In genomic region chr11:62559204-62559603, GRCh38 we compare ENCODE assay signal across 10 cellular contexts. TPM values are rescaled to one million over a fixed set of nuclear protein-coding genes. Genes with fewer than 3 reads are reported as not detected.
DNase-seq lines count a peak whose midpoint lies in the region; ATAC-seq and TF ChIP-seq lines count a peak whose summit lies in the region.
"Had no signal": no experiment of that assay in that cellular context is flagged by ENCODE, and none has a peak within 500 bp of the region (broad histone marks: within the 10 kb centered on the region; RNA-seq: fewer than 3 reads in every experiment).

No MANE protein-coding gene starts in this region.

- no peak overlapping the region for H3K9ac ChIP-seq in PC-3 (ENCODE audit: low read length)
- no peak overlapping the region for H3K9ac ChIP-seq in skeletal muscle tissue (ENCODE audit: low read depth in 1 of 3, low read length in 3 of 3)

- H3K4me3 Mint-ChIP-seq in CD8-positive, alpha-beta memory T cell, result peak overlapping the region; percentile 27 to 79 (median 46)
- H3K4me3 Mint-ChIP-seq in endothelial cell (ENCODE audit: unreplicated experiment), result no peak overlapping the region

- no peak overlapping the region for H3K4me3 ChIP-seq in CD8-positive, alpha-beta memory T cell (ENCODE audit: low read length)
- H3K4me3 ChIP-seq in PC-3 (ENCODE audit: low read length), result no peak overlapping the region
- H3K4me3 ChIP-seq in skeletal muscle tissue (ENCODE audit: low read length in 3 of 3), result no peak overlapping the region

- H3K27ac Mint-ChIP-seq in CD8-positive, alpha-beta memory T cell, result peak overlapping the region; percentile 57 to 100 (median 98)
- H3K27ac Mint-ChIP-seq in endothelial cell (ENCODE audit: unreplicated experiment), result peak overlapping the region; percentile 21

- no peaks in the 10 kb centered on the region for H3K9me3 Mint-ChIP-seq in CD8-positive, alpha-beta memory T cell
- H3K9me3 Mint-ChIP-seq in endothelial cell (ENCODE audit: unreplicated experiment), result no peaks in the 10 kb centered on the region

- no peak for ATAC-seq in PC-3
- no peak for ATAC-seq in GM21717 (IDR thresholded peaks at IDR 0.05; ENCODE audit: unreplicated experiment)
- no peak for ATAC-seq in HG03095 (IDR thresholded peaks at IDR 0.05; ENCODE audit: unreplicated experiment)

- H3K27me3 ChIP-seq in CD8-positive, alpha-beta memory T cell (ENCODE audit: insufficient read depth, low read length, poor library complexity, severe bottlenecking), result no peaks in the 10 kb centered on the region
- H3K27me3 ChIP-seq in PC-3 (ENCODE audit: low read length), result no peaks in the 10 kb centered on the region
- H3K27me3 ChIP-seq in skeletal muscle tissue (ENCODE audit: control insufficient read depth in 3 of 3, insufficient read depth in 3 of 3, low read length in 3 of 3), result no peaks in the 10 kb centered on the region

- no peak overlapping the region for H3K4me2 ChIP-seq in PC-3 (ENCODE audit: low read length)

- peaks cover 38% of the 10 kb centered on the region for H3K79me2 ChIP-seq in PC-3 (ENCODE audit: low read length)

- peaks cover 0 to 2% of the 10 kb centered on the region in 2 donors for H3K27me3 Mint-ChIP-seq in CD8-positive, alpha-beta memory T cell
- H3K27me3 Mint-ChIP-seq in endothelial cell (ENCODE audit: unreplicated experiment), result peaks cover 18% of the 10 kb centered on the region

- CTCF ChIA-PET in CD8-positive, alpha-beta memory T cell (lab: Charles Lee), result interaction anchor here (0.9 to 6.7 kb wide), 10 partner anchors 8 to 164 kb away, joined by 3 to 203 read pairs (median 19); partner anchors contain the start of genes AHNAK and EEF1G
- CTCF ChIA-PET in PC-3 (lab: Charles Lee), result interaction anchor here (0.6 to 2.7 kb wide), 5 partner anchors 12 to 164 kb away, joined by 3 to 54 read pairs (median 9); partner anchors contain the start of gene AHNAK

- intact Hi-C loops in PC-3 (cut with micrococcal nuclease), result loop anchor here (10.0 kb wide), 1 partner anchor 584 kb away; no protein-coding TSS in a partner anchor

- peaks cover 23% of the 10 kb centered on the region for H3K36me3 ChIP-seq in CD8-positive, alpha-beta memory T cell (ENCODE audit: insufficient read depth, low read length)
- H3K36me3 ChIP-seq in PC-3 (ENCODE audit: low read depth, low read length), result peaks cover 40% of the 10 kb centered on the region
- peaks cover 24 to 26% (median 24%) of the 10 kb centered on the region in 3 donors for H3K36me3 ChIP-seq in skeletal muscle tissue (ENCODE audit: control insufficient read depth in 3 of 3, insufficient read depth in 3 of 3, low read length in 3 of 3)

- no peaks in the 10 kb centered on the region for H3K9me2 ChIP-seq in PC-3 (replicated peaks; ENCODE audit: low read length)

- no TSS peak for BruUV-seq in PC-3 (replicated peaks; lab: Mats Ljungman, UMichigan)

- H4K20me1 ChIP-seq in PC-3 (ENCODE audit: low read length), result 0 out of 2 replicates have a peak, but pooled peaks cover 7% of the 10 kb centered on the region

- H3K36me3 Mint-ChIP-seq in CD8-positive, alpha-beta memory T cell, result peaks cover 5 to 46% (median 7%) of the 10 kb centered on the region in 3 donors
- peaks cover 15% of the 10 kb centered on the region for H3K36me3 Mint-ChIP-seq in endothelial cell (ENCODE audit: low read depth, unreplicated experiment)

- POLR2A ChIA-PET in CD8-positive, alpha-beta memory T cell (lab: Charles Lee), result interaction anchor here (0.6 to 11.9 kb wide), 2 partner anchors 17 to 177 kb away, joined by 6 to 193 read pairs; partner anchors contain the start of gene AHNAK
- POLR2A ChIA-PET in PC-3 (lab: Charles Lee; ENCODE audit: unreplicated experiment), result interaction anchor here (0.7 kb wide), 1 partner anchor 42 kb away, joined by 6 read pairs; the partner anchor contains the start of gene MTA2

- no peak overlapping the region for H3K27ac ChIP-seq in CD8-positive, alpha-beta memory T cell (ENCODE audit: low read depth, low read length)
- peak overlapping the region; percentile 28 for H3K27ac ChIP-seq in PC-3 (ENCODE audit: low read length)
- H3K27ac ChIP-seq in skeletal muscle tissue (ENCODE audit: low read depth, low read length), result peak overlapping the region; percentile 83

- TF ChIP-seq CTCF in PC-3 (conservative IDR thresholded peaks at IDR 0.05; ENCODE audit: low read depth, low read length) (no peak), endothelial cell (IDR thresholded peaks at IDR 0.05; ENCODE audit: unreplicated experiment) (no peak), GM10266 (IDR thresholded peaks at IDR 0.05; ENCODE audit: control insufficient read depth, insufficient read depth, low read depth, missing control alignments) (no peak)

- H3K9me3 ChIP-seq in CD8-positive, alpha-beta memory T cell (ENCODE audit: low read length), result no peaks in the 10 kb centered on the region
- H3K9me3 ChIP-seq in PC-3 (ENCODE audit: low read length) (no peaks in the 10 kb centered on the region), skeletal muscle tissue (ENCODE audit: control insufficient read depth in 3 of 3, low read length in 3 of 3) (no peaks in the 10 kb centered on the region)

- DNase-seq in CD8-positive, alpha-beta memory T cell, result no peak
- DNase-seq in PC-3, result no peak
- no peak for DNase-seq in endothelial cell (ENCODE audit: low spot score)
- no peak for DNase-seq in activated gamma-delta T cell (lab: John Stamatoyannopoulos, UW)
- no peak for DNase-seq in GM10266 (ENCODE audit: extremely low spot score)
- DNase-seq: central memory CD4-positive, alpha-beta T cell; NCI-H187 had no signal

- H3K4me1 ChIP-seq in CD8-positive, alpha-beta memory T cell (ENCODE audit: insufficient read depth, low read length), result peaks cover 67% of the 10 kb centered on the region
- peaks cover 85% of the 10 kb centered on the region for H3K4me1 ChIP-seq in PC-3 (ENCODE audit: insufficient read depth, low read length)
- H3K4me1 ChIP-seq in skeletal muscle tissue (ENCODE audit: control insufficient read depth in 3 of 3, insufficient read depth in 3 of 3, low read length in 3 of 3), result peaks cover 51 to 68% (median 60%) of the 10 kb centered on the region in 3 donors

- H3K4me1 Mint-ChIP-seq in CD8-positive, alpha-beta memory T cell, result peaks cover 65 to 78% (median 75%) of the 10 kb centered on the region in 3 donors
- peaks cover 42% of the 10 kb centered on the region for H3K4me1 Mint-ChIP-seq in endothelial cell (ENCODE audit: unreplicated experiment)

- H2AFZ ChIP-seq in PC-3 (ENCODE audit: low read length), result no peak overlapping the region

- peaks cover 15% of the 10 kb centered on the region for H3F3A ChIP-seq in PC-3 (ENCODE audit: low read length, unreplicated experiment)

RNA-seq across cellular contexts. Expression of gene AHNAK, which starts 12.6 kb away (rescaled TPM):
- total RNA-seq in CD8-positive, alpha-beta memory T cell, result 100 to 1,000 TPM; 187 to 193 TPM
- 125 TPM for polyA plus RNA-seq in CD8-positive, alpha-beta memory T cell
- total RNA-seq in PC-3 (2014; rRNA removed), result 287 and 383 TPM in 2 replicates
- total RNA-seq in endothelial cell (ENCODE audit: unreplicated experiment), result 136 TPM
- 432 TPM for total RNA-seq in skeletal muscle tissue

RNA-seq across cellular contexts. Expression of gene EEF1G, which starts 14.5 kb away (rescaled TPM):
- 1,000 to 10,000 TPM; 1,800 to 1,846 TPM for total RNA-seq in CD8-positive, alpha-beta memory T cell
- 1,157 TPM for polyA plus RNA-seq in CD8-positive, alpha-beta memory T cell
- 1,577 and 1,815 TPM in 2 replicates for total RNA-seq in PC-3 (2014; rRNA removed)
- total RNA-seq in endothelial cell (ENCODE audit: unreplicated experiment), result 1,951 TPM
- total RNA-seq in skeletal muscle tissue, result 2,520 TPM

RNA-seq across cellular contexts. Expression of gene TUT1, which starts 32.1 kb away (rescaled TPM):
- 10 to 100 TPM; 30.8 to 32.7 TPM for total RNA-seq in CD8-positive, alpha-beta memory T cell
- polyA plus RNA-seq in CD8-positive, alpha-beta memory T cell, result 13.7 TPM
- total RNA-seq in PC-3 (2014; rRNA removed) (17.8 and 20.6 TPM in 2 replicates), endothelial cell (ENCODE audit: unreplicated experiment) (21.2 TPM), skeletal muscle tissue (4.2 TPM)

RNA-seq across cellular contexts. Expression of gene MTA2, which starts 42.5 kb away (rescaled TPM):
- total RNA-seq in CD8-positive, alpha-beta memory T cell, result 100 to 1,000 TPM; 248 to 263 TPM
- 37.4 TPM for polyA plus RNA-seq in CD8-positive, alpha-beta memory T cell
- total RNA-seq in PC-3 (2014; rRNA removed) (193 and 259 TPM in 2 replicates), endothelial cell (ENCODE audit: unreplicated experiment) (157 TPM), skeletal muscle tissue (63.7 TPM)

RNA-seq across cellular contexts. Expression of gene EML3, which starts 53.4 kb away (rescaled TPM):
- total RNA-seq in CD8-positive, alpha-beta memory T cell, result 100 to 1,000 TPM; 133 to 134 TPM
- 22.9 TPM for polyA plus RNA-seq in CD8-positive, alpha-beta memory T cell
- total RNA-seq in PC-3 (2014; rRNA removed) (32.8 and 50.6 TPM in 2 replicates), endothelial cell (ENCODE audit: unreplicated experiment) (98.6 TPM), skeletal muscle tissue (7.3 TPM)
